In the genomic region with DNA sequence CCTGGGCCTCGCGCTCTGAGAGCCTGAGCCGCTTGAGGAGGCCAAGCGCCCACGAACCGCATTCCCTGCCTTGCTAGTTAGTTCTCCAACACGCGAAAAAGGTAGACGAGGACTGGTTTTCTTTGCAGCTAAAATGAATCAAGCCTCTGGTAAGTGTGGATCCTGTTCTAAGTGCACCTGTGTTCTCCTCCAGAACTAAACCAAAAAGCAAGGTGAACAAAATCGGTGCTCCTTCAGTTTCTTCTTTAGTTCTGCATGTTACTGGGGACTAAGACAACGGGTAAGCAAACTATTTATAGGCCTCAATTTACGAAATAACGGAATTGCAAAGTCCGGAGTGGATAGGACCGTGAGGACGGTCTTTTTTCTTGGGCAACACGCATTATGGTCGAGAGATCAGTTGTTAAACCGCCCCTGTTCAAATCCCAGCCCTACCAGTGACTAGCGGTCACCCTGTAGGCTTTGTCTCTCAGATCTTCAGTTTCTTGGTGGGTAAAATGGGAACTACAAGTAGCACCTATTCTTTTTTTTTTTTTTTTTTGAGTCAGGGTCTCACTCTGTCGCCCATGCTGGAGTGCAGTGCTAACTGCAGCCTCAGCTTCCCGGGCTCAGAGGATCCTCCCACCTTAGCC, we compare ENCODE assay signal across 8 cellular contexts. TPM values are rescaled to one million over a fixed set of nuclear protein-coding genes. Genes with fewer than 3 reads are reported as not detected.
DNase-seq lines count a peak whose midpoint lies in the region; ATAC-seq, FAIRE-seq and TF ChIP-seq lines count a peak whose summit lies in the region.

No MANE protein-coding gene starts in this region.

- DNase-seq in A549 (ENCODE audit: low read depth in 1 of 2, low spot score in 1 of 2) (peak; percentile 46 to 64), GM23248 (peak; percentile 74), WERI-Rb-1 (no peak), glutamatergic neuron (no peak), NCI-H1105 (lab: John Stamatoyannopoulos, UW) (no peak)

- TF ChIP-seq POLR2A in A549 (IDR thresholded peaks at IDR 0.05; ENCODE audit: low read length), result no peak

- H3K9me3 Mint-ChIP-seq in glutamatergic neuron (ENCODE audit: unreplicated experiment), result peaks cover 22% of the 10 kb centered on the region

- peak overlapping the region; percentile 75 for H3K4me3 ChIP-seq in A549
- peak overlapping the region; percentile 88 for H3K4me3 ChIP-seq in GM23248
- H3K4me3 ChIP-seq in WERI-Rb-1 (ENCODE audit: low read depth, low read length), result peak overlapping the region; percentile 79
- H3K4me3 ChIP-seq in skin epidermis, result peak overlapping the region; percentile 77 to 98 (median 88)

- ATAC-seq in A549, result peak; percentile 14 to 29; a peak in 3 of 6 replicates
- no peak for ATAC-seq in HG02610 (IDR thresholded peaks at IDR 0.05; ENCODE audit: unreplicated experiment)
- no peak for ATAC-seq in HG03520 (IDR thresholded peaks at IDR 0.05; ENCODE audit: unreplicated experiment)

- POLR2A ChIA-PET in A549 (lab: Yijun Ruan, JAX), result interaction anchor here (1.3 kb wide), 1 partner anchor 16 kb away, joined by 3 read pairs; no protein-coding TSS in a partner anchor

- FAIRE-seq in A549 (lab: Jason Lieb, UNC), result no peak

- no peak for TF ChIP-seq EP300 in A549 (IDR thresholded peaks at IDR 0.05)

- no peaks in the 10 kb centered on the region for H3K36me3 Mint-ChIP-seq in glutamatergic neuron (ENCODE audit: unreplicated experiment)

- peaks cover 9% of the 10 kb centered on the region; the same call in 1 of the 2 replicates for H4K20me1 ChIP-seq in GM23248 (ENCODE audit: insufficient read depth)

- no peak for TF ChIP-seq RAD21 in A549 (conservative IDR thresholded peaks at IDR 0.05 in 1 of 2, IDR thresholded peaks at IDR 0.05 in 1 of 2)

- H3K27ac ChIP-seq in A549 (peak overlapping the region; percentile 78 to 88), GM23248 (peak overlapping the region; percentile 93), WERI-Rb-1 (peak overlapping the region; percentile 77), skin epidermis (peak overlapping the region; percentile 71 to 99 (median 94))

- H3K27me3 ChIP-seq in GM23248 (replicated peaks; ENCODE audit: insufficient read depth), result no peaks in the 10 kb centered on the region
- H3K27me3 ChIP-seq in WERI-Rb-1 (ENCODE audit: insufficient read depth, low read depth, severe bottlenecking), result no peaks in the 10 kb centered on the region

- no peaks in the 10 kb centered on the region for H3K9me2 ChIP-seq in GM23248 (ENCODE audit: insufficient read depth)

- 11% methylated on average over 16 of the region's 22 CpGs for WGBS in A549 (ENCODE audit: missing lambda C conversion rate)
- 4 to 5% methylated on average over 21 to 22 of the region's 22 CpGs for WGBS in GM23248 (ENCODE audit: low coverage in 1 of 2, low lambda C conversion rate in 2 of 2, missing lambda C conversion rate in 2 of 2), 2 experiments

- H3K36me3 ChIP-seq in GM23248 (ENCODE audit: low read depth), result no peaks in the 10 kb centered on the region
- H3K36me3 ChIP-seq in WERI-Rb-1, result no peaks in the 10 kb centered on the region

- peak overlapping the region; percentile 88 for H3K4me3 Mint-ChIP-seq in glutamatergic neuron (ENCODE audit: unreplicated experiment)

- H3K27ac Mint-ChIP-seq in glutamatergic neuron (ENCODE audit: unreplicated experiment), result peak overlapping the region; percentile 88

- peaks cover 31% of the 10 kb centered on the region for H3F3A ChIP-seq in GM23248 (ENCODE audit: insufficient read depth)

- H3K4me1 Mint-ChIP-seq in glutamatergic neuron (ENCODE audit: low read depth, unreplicated experiment), result peaks cover 36% of the 10 kb centered on the region

- peak overlapping the region; percentile 93 for H3K9ac ChIP-seq in GM23248

- H3K9me3 ChIP-seq in A549 (no peaks in the 10 kb centered on the region), GM23248 (ENCODE audit: low read depth) (no peaks in the 10 kb centered on the region), WERI-Rb-1 (ENCODE audit: severe bottlenecking) (no peaks in the 10 kb centered on the region)

- peaks cover 28% of the 10 kb centered on the region for H3K4me1 ChIP-seq in A549
- H3K4me1 ChIP-seq in GM23248 (ENCODE audit: insufficient read depth), result peaks cover 27% of the 10 kb centered on the region

- H3K4me2 ChIP-seq in A549 (peak overlapping the region; percentile 83), GM23248 (ENCODE audit: unreplicated experiment) (peak overlapping the region; percentile 93)

- CTCF ChIA-PET in A549 (lab: Yijun Ruan, JAX), result interaction anchor here (0.7 to 1.5 kb wide), 2 partner anchors 96 to 200 kb away, joined by 3 to 6 read pairs; no protein-coding TSS in a partner anchor

- H3K27me3 Mint-ChIP-seq in glutamatergic neuron (ENCODE audit: unreplicated experiment), result peaks cover 18% of the 10 kb centered on the region

- TF ChIP-seq CTCF in A549 (IDR thresholded peaks at IDR 0.05) (no peak), WERI-Rb-1 (IDR thresholded peaks at IDR 0.05; ENCODE audit: low read depth, low read length) (no peak), glutamatergic neuron (IDR thresholded peaks at IDR 0.05; ENCODE audit: partially characterized antibody, unreplicated experiment) (peak; percentile 52)

- H3K79me2 ChIP-seq in GM23248 (ENCODE audit: insufficient read depth), result peaks cover 57% of the 10 kb centered on the region

- H2AFZ ChIP-seq in GM23248, result peak overlapping the region; percentile 86

- in situ Hi-C loops in GM23248 (cut with MboI), result no loop called here

TF ChIP-seq in A549, 52 proteins besides CTCF, POLR2A, EP300 and RAD21:
- no peak for TF ChIP-seq POLR2AphosphoS2 (conservative IDR thresholded peaks at IDR 0.05; ENCODE audit: low read length)
- TF ChIP-seq, protein P1, sequence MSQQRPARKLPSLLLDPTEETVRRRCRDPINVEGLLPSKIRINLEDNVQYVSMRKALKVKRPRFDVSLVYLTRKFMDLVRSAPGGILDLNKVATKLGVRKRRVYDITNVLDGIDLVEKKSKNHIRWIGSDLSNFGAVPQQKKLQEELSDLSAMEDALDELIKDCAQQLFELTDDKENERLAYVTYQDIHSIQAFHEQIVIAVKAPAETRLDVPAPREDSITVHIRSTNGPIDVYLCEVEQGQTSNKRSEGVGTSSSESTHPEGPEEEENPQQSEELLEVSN (IDR thresholded peaks at IDR 0.05; ENCODE audit: borderline replicate concordance, low read depth), result 0 out of 2 replicates have a peak, but pooled peaks have one; percentile 37

RNA-seq across cellular contexts. Expression of a gene that starts 1.0 kb away (rescaled TPM):
- 54.9 and 57.4 TPM in 2 replicates for polyA plus RNA-seq in A549 (2011; rRNA removed)
- polyA plus RNA-seq in A549 (2012; cell fraction: cytosol; rRNA removed), result 56.7 and 61.7 TPM in 2 replicates
- 130 and 154 TPM in 2 replicates for polyA plus RNA-seq in A549 (2012; cell fraction: nucleus; rRNA removed)
- polyA plus RNA-seq in A549 (2017; fragmentation: RNase III; extraction: RNeasy Plus Mini Kit Qiagen cat#74134 plus additional on column Dnase treatment), result 50.4 to 56.7 TPM (median 53.6 TPM) in 3 replicates
- 43.6 and 69.7 TPM in 2 replicates for polyA minus RNA-seq in A549 (2011; rRNA and poly(A)+ RNA removed)
- total RNA-seq in GM23248 (2014; rRNA removed; shearing (Covaris generic)), result 83.8 and 84.7 TPM in 2 replicates
- polyA plus RNA-seq in GM23248 (2016; fragmentation: Nextera tagmentation; extraction: Ambion mirVana), result 34.7 and 39.3 TPM in 2 replicates
- total RNA-seq in glutamatergic neuron (ENCODE audit: unreplicated experiment), result 367 TPM

RNA-seq across cellular contexts. Expression of a gene that starts 16.8 kb away (rescaled TPM):
- polyA plus RNA-seq in A549 (2011; rRNA removed), result 53.2 and 54.4 TPM in 2 replicates
- polyA plus RNA-seq in A549 (2012; cell fraction: cytosol; rRNA removed), result 57.9 and 61.6 TPM in 2 replicates
- polyA plus RNA-seq in A549 (2012; cell fraction: nucleus; rRNA removed), result 434 and 484 TPM in 2 replicates
- 73.2 to 80.6 TPM (median 79.6 TPM) in 3 replicates for polyA plus RNA-seq in A549 (2017; fragmentation: RNase III; extraction: RNeasy Plus Mini Kit Qiagen cat#74134 plus additional on column Dnase treatment)
- polyA minus RNA-seq in A549 (2011; rRNA and poly(A)+ RNA removed), result 51.0 and 58.2 TPM in 2 replicates
- total RNA-seq in GM23248 (2014; rRNA removed; shearing (Covaris generic)), result 155 and 215 TPM in 2 replicates
- 47.5 and 53.9 TPM in 2 replicates for polyA plus RNA-seq in GM23248 (2016; fragmentation: Nextera tagmentation; extraction: Ambion mirVana)
- 166 TPM for total RNA-seq in glutamatergic neuron (ENCODE audit: unreplicated experiment)

Comparison
In these comparisons a context has a peak if more than half of its experiments do, and no peak if none do; other contexts are left out.
1. ATAC-seq: peak in A549 (2 of 2); none in HG02610 (single experiment) and HG03520 (single experiment).
2. DNase-seq: peak in A549 (2 of 2) and GM23248 (single experiment); none in WERI-Rb-1 (single experiment), glutamatergic neuron (single experiment) and NCI-H1105 (single experiment).
3. Peak in every context shown above with its lines, with median percentiles within 50 percentile points of each other: H3K27ac ChIP-seq and H3K4me3 ChIP-seq.